In genomic region chr2:26349690-26350089, GRCh38 we compare ENCODE assay signal across 19 cellular contexts. TPM values are rescaled to one million over a fixed set of nuclear protein-coding genes. Genes with fewer than 3 reads are reported as not detected.
"Had no signal": no experiment of that assay in that cellular context is flagged by ENCODE, and none has a peak within 500 bp of the region (broad histone marks: within the 10 kb centered on the region; RNA-seq: fewer than 3 reads in every experiment).

No MANE protein-coding gene starts in this region.

- H3K27me3 Mint-ChIP-seq: dendritic cell treated with granulocyte-macrophage colony-stimulating factor and Interleukin-4, amounts not matched to agents 40 ng/mL and 50 ng/mL, for 4 days; naive B cell; stimulated activated naive CD8-positive, alpha-beta T cell treated with anti-CD3 and anti-CD28 coated beads, Interleukin-15, amount 100 ng/mL, for 72 hours had no signal

- ATAC-seq: activated CD4-positive, CD25-positive, alpha-beta regulatory T cell treated with anti-CD3 and anti-CD28 coated beads, Interleukin-2, amount 50 U/mL, for 24 hours; gastroesophageal sphincter; heart right ventricle; pancreas; stimulated activated naive CD8-positive, alpha-beta T cell treated with anti-CD3 and anti-CD28 coated beads, Interleukin-15, amount 100 ng/mL, for 72 hours; upper lobe of right lung had no signal

- H3K36me3 Mint-ChIP-seq: naive B cell had no signal

- H3K27ac ChIP-seq: brain microvascular endothelial cell, gastroesophageal sphincter, heart right ventricle, pancreas, sigmoid colon, spleen, upper lobe of right lung had no signal

- H3K4me3 ChIP-seq: gastroesophageal sphincter, heart right ventricle, lung, pancreas, sigmoid colon, spleen, upper lobe of right lung had no signal

- H3K4me3 Mint-ChIP-seq: dendritic cell treated with granulocyte-macrophage colony-stimulating factor and Interleukin-4, amounts not matched to agents 40 ng/mL and 50 ng/mL, for 4 days; stimulated activated naive CD8-positive, alpha-beta T cell treated with anti-CD3 and anti-CD28 coated beads, Interleukin-15, amount 100 ng/mL, for 72 hours had no signal

- DNase-seq: activated CD4-positive, alpha-beta T cell treated with anti-CD3 and anti-CD28 coated beads, Interleukin-2, amount 50 U/mL, for 4 hours; activated naive CD4-positive, alpha-beta T cell treated with anti-CD3 and anti-CD28 coated beads, Interleukin-2, amount 50 U/mL, for 16 hours; activated T-cell treated with anti-CD3 and anti-CD28 coated beads for 4 hours; brain microvascular endothelial cell; erythroblast; heart right ventricle; naive B cell; pancreas; sigmoid colon; spleen; stimulated activated CD4-positive, alpha-beta T cell treated with anti-CD3 and anti-CD28 coated beads, Interleukin-1b, Interleukin-23, amount 100 ng/mL, for 48 hours; stimulated activated naive CD8-positive, alpha-beta T cell treated with anti-CD3 and anti-CD28 coated beads, Interleukin-15, amount 100 ng/mL, for 72 hours; upper lobe of right lung had no signal

- H3K36me3 ChIP-seq: brain microvascular endothelial cell, gastroesophageal sphincter, heart right ventricle, pancreas, sigmoid colon, spleen, upper lobe of right lung had no signal

- H3K9me3 ChIP-seq: gastroesophageal sphincter, heart right ventricle, pancreas, sigmoid colon, spleen, upper lobe of right lung had no signal

- H3K9me3 Mint-ChIP-seq: activated T-helper 2 cell treated with anti-CD3 and anti-CD28 coated beads, Interferon-gamma antibody, Interleukin-2, Interleukin-4, amounts not matched to agents 10 μg/mL and 5 μg/mL and 100 μg/mL, durations not matched to agents 14 hours and 24 hours and 36 hours; dendritic cell treated with granulocyte-macrophage colony-stimulating factor and Interleukin-4, amounts not matched to agents 40 ng/mL and 50 ng/mL, for 4 days; naive B cell; stimulated activated naive CD8-positive, alpha-beta T cell treated with anti-CD3 and anti-CD28 coated beads, Interleukin-15, amount 100 ng/mL, for 72 hours had no signal

- H3K27ac Mint-ChIP-seq: activated T-helper 2 cell treated with anti-CD3 and anti-CD28 coated beads, Interferon-gamma antibody, Interleukin-2, Interleukin-4, amounts not matched to agents 10 μg/mL and 5 μg/mL and 100 μg/mL, durations not matched to agents 14 hours and 24 hours and 36 hours; dendritic cell treated with granulocyte-macrophage colony-stimulating factor and Interleukin-4, amounts not matched to agents 40 ng/mL and 50 ng/mL, for 4 days had no signal

- H3K27me3 ChIP-seq: brain microvascular endothelial cell, gastroesophageal sphincter, heart right ventricle, pancreas, sigmoid colon, spleen, upper lobe of right lung had no signal

RNA-seq across cellular contexts. Expression of gene ADGRF3, which starts 3.1 kb away (rescaled TPM):
- total RNA-seq: gastroesophageal sphincter had no signal

RNA-seq across cellular contexts. Expression of gene DRC1, which starts 52.0 kb away (rescaled TPM):
- total RNA-seq: activated T-helper 2 cell treated with anti-CD3 and anti-CD28 coated beads, Interferon-gamma antibody, Interleukin-2, Interleukin-4, amounts not matched to agents 10 μg/mL and 5 μg/mL and 100 μg/mL, durations not matched to agents 14 hours and 24 hours and 36 hours; mononuclear cell; pancreas; upper lobe of right lung had no signal
